Comparison of ENCODE assay signal across 8 cellular contexts in the genomic region with DNA sequence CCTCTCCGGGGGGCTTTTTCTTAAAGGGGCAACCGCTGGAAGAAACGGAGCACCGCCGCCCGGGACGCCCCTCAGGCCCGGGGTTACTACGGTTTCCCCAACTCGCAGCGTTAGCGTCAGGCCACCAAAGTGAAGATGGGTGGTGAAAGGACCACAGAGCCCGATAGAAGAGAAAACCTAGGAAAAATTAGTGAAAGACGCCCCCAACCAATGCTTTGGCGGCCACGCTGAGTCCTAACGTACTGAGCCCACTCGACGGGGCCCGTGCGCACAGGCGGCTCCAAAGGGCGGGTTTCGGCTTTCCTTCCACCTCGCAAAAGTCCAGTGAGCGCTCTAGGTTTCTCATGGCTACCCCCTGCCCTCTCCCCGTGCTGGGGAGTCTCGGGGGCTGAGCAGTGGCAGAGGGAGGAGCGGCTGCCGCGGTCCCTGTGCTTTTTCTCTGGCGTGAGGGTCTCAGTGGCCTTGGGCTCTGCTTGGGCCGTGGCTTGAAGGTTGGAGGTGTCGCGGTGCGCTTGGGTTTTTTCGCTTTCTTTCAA. TPM values are rescaled to one million over a fixed set of nuclear protein-coding genes. Genes with fewer than 3 reads are reported as not detected.
DNase-seq lines count a peak whose midpoint lies in the region; ATAC-seq and TF ChIP-seq lines count a peak whose summit lies in the region.

No MANE protein-coding gene starts in this region.

- CTCF ChIA-PET in OCI-LY7 (lab: Charles Lee; ENCODE audit: unreplicated experiment) = no interaction called here

- DNase-seq in NCI-H1105 treated with DMSO at 0.1 percent for 48 hours (lab: John Stamatoyannopoulos, UW) (peak; percentile 71), NCI-H1105 (lab: John Stamatoyannopoulos, UW) (no peak), HFF-Myc (ENCODE audit: extremely low read depth, low read depth) (no peak), OCI-LY7 (ENCODE audit: low spot score) (no peak), upper lobe of right lung (peak; percentile 78), Kasumi-1 (lab: John Stamatoyannopoulos, UW) (no peak)

- H3K4me2 ChIP-seq in OCI-LY7 (ENCODE audit: low read length) = peak overlapping the region; percentile 91

- ATAC-seq in upper lobe of right lung = peak; percentile 1

- BruUV-seq in OCI-LY7 (replicated peaks; lab: Mats Ljungman, UMichigan) = no TSS peak

- POLR2A ChIA-PET in OCI-LY7 (lab: Charles Lee) = interaction anchor here (0.6 to 3.7 kb wide), 4 partner anchors 8 to 14 kb away, joined by 3 to 68 read pairs (median 18); partner anchors contain the start of gene SPEN

- H3K79me2 ChIP-seq in OCI-LY7 (ENCODE audit: insufficient read depth, low read depth, low read length) = peaks cover 33% of the 10 kb centered on the region

- peaks cover 60% of the 10 kb centered on the region for H3K4me1 ChIP-seq in OCI-LY7 (ENCODE audit: insufficient read depth, low read length, poor library complexity, severe bottlenecking)
- peaks cover 16% of the 10 kb centered on the region for H3K4me1 ChIP-seq in mesodermal cell (ENCODE audit: control insufficient read depth, insufficient read depth, low read length, poor library complexity, severe bottlenecking)
- peaks cover 12% of the 10 kb centered on the region for H3K4me1 ChIP-seq in upper lobe of right lung

- TF ChIP-seq CTCF in HFF-Myc (IDR thresholded peaks at IDR 0.05; ENCODE audit: low read depth, low read length, missing control alignments) (no peak), OCI-LY7 (conservative IDR thresholded peaks at IDR 0.05; ENCODE audit: low read length) (no peak), upper lobe of right lung (IDR thresholded peaks at IDR 0.05) (no peak)

- intact Hi-C loops in OCI-LY7 (cut with micrococcal nuclease; ENCODE audit: unreplicated experiment) = loop anchor here (1.0 kb wide), 1 partner anchor 12 kb away; the partner anchor contains the start of gene SPEN
- intact Hi-C loops in upper lobe of right lung (cut with DNase I) = no loop called here

- no peaks in the 10 kb centered on the region for H3K9me2 ChIP-seq in OCI-LY7 (ENCODE audit: insufficient read depth, low read length)

- H3K36me3 ChIP-seq in OCI-LY7 (ENCODE audit: insufficient read depth, low read length) (peaks cover 6% of the 10 kb centered on the region; the same call in 1 of the 2 replicates), mesodermal cell (ENCODE audit: control insufficient read depth, insufficient read depth, low read length) (peaks cover 11% of the 10 kb centered on the region), upper lobe of right lung (no peaks in the 10 kb centered on the region)

- WGBS in mesodermal cell (ENCODE audit: insufficient coverage in 2 of 2), 2 experiments = 0% methylated on average over 20 to 35 of the region's 37 CpGs

- H2AFZ ChIP-seq in OCI-LY7 (ENCODE audit: low read length) = peak overlapping the region; percentile 60; the same call in 1 of the 2 replicates

- peak overlapping the region; percentile 81 for H3K4me3 ChIP-seq in HFF-Myc (replicated peaks; ENCODE audit: low read depth, low read length)
- peak overlapping the region; percentile 75 for H3K4me3 ChIP-seq in OCI-LY7 (ENCODE audit: low read depth, low read length, poor library complexity, severe bottlenecking)
- H3K4me3 ChIP-seq in mesodermal cell (ENCODE audit: extremely low read depth, insufficient read depth, low read length, poor library complexity, severe bottlenecking) = peak overlapping the region; percentile 73
- H3K4me3 ChIP-seq in upper lobe of right lung = peak overlapping the region; percentile 96

- H3K9me3 ChIP-seq in OCI-LY7 (ENCODE audit: low read length) = no peaks in the 10 kb centered on the region
- no peaks in the 10 kb centered on the region for H3K9me3 ChIP-seq in mesodermal cell (ENCODE audit: control insufficient read depth, low read length)
- H3K9me3 ChIP-seq in upper lobe of right lung = no peaks in the 10 kb centered on the region

- H3K27ac ChIP-seq in OCI-LY7 (ENCODE audit: low read depth, low read length, poor library complexity, severe bottlenecking) (peak overlapping the region; percentile 97), cingulate gyrus (ENCODE audit: low read depth, low read length) (peak overlapping the region; percentile 100), mesodermal cell (ENCODE audit: low read depth, low read length, severe bottlenecking) (peak overlapping the region; percentile 100), upper lobe of right lung (peak overlapping the region; percentile 100)

- H3K27me3 ChIP-seq in upper lobe of right lung = no peaks in the 10 kb centered on the region

- no peaks in the 10 kb centered on the region for H4K20me1 ChIP-seq in OCI-LY7 (ENCODE audit: insufficient read depth, low read length)

RNA-seq across cellular contexts. Expression of gene SPEN, which starts 12.2 kb away (rescaled TPM):
- 40.7 and 41.4 TPM in 2 replicates for total RNA-seq in OCI-LY7 (2014; rRNA removed; shearing (Covaris generic))
- total RNA-seq in OCI-LY7 (2022) = 87.1 and 90.3 TPM in 2 replicates
- polyA plus RNA-seq in mesodermal cell (2013, experiment 1 of 2) = 37.2 TPM
- 28.1 TPM for polyA plus RNA-seq in mesodermal cell (2013, experiment 2 of 2)
- 53.1 TPM for total RNA-seq in upper lobe of right lung

RNA-seq across cellular contexts. Expression of gene UQCRHL, which starts 27.8 kb away (rescaled TPM):
- 12.4 and 15.0 TPM in 2 replicates for total RNA-seq in OCI-LY7 (2014; rRNA removed; shearing (Covaris generic))
- total RNA-seq in OCI-LY7 (2022) (2.4 and 3.4 TPM in 2 replicates), upper lobe of right lung (0.93 TPM)
- polyA plus RNA-seq in mesodermal cell (2013, experiment 1 of 2) = 4.8 TPM
- 5.2 TPM for polyA plus RNA-seq in mesodermal cell (2013, experiment 2 of 2)

Comparison
In these comparisons a context has a peak if more than half of its experiments do, and no peak if none do; other contexts are left out.
1. DNase-seq: peak in NCI-H1105 treated with DMSO at 0.1 percent for 48 hours (single experiment) and upper lobe of right lung (single experiment); none in NCI-H1105 (single experiment), HFF-Myc (single experiment), OCI-LY7 (single experiment) and Kasumi-1 (0 of 2).
2. Peak in every context shown above with its lines, with median percentiles within 50 percentile points of each other: H3K4me3 ChIP-seq and H3K27ac ChIP-seq.